8 cellular contexts compared by ENCODE assay signal in the genomic region with DNA sequence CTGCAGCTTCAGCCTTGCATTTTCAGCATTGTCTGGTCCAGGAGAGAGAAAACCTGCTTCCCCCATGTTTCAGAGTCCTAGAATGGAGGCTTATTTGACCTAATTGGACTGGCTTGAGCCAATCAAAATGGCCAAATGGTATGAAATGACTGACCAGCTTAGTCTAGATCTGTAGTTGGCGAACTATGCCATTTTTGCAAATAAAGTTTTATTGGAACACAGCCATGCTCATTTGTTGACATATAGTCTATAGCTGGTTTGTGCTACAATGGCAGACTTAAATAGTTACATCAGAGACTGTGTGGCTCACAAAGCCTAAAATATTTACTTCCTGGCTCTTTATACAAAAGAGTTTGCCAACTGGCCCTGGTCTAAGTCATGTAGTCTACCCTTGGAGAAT.
"Had no signal": no experiment of that assay in that cellular context is flagged by ENCODE, and none has a peak within 500 bp of the region (broad histone marks: within the 10 kb centered on the region; RNA-seq: fewer than 3 reads in every experiment).

No MANE protein-coding gene starts in this region.

- FAIRE-seq: G401.6, GM12878, GM12891, GM12892, GM18507, GM19239 had no signal

- H3K4me3 ChIP-seq: GM12878 had no signal

- ATAC-seq: GM12878 had no signal

- DNase-seq: GDM1, GF-D8 had no signal
